ENCODE assay signal across 1 cellular context in the genomic region with DNA sequence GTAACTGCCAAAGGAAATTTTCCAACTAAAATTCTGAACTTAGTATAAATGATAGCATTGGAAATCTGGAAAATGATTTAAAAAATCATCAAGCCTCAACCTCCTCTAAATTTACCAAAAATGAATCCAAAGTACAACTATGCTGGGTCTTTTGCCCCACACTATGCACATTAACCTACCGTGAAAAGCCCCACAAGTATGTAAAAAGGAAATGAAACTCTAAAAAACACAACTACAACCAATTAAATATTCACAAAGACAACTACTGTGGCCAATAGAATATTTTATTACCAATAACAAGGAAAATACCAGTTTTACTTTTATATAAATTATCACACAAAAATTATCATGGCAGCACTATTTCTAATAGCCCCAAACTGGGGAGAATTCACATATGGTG.
A peak's percentile ranks its signal among the peaks of the same experiment; 100 is the strongest.
TF ChIP-seq lines count a peak whose summit lies in the region.

No MANE protein-coding gene starts in this region.

TF ChIP-seq in GM12878, 131 proteins besides CTCF, POLR2A, EP300 and RAD21:
- TF ChIP-seq MTA2 (IDR thresholded peaks at IDR 0.05; ENCODE audit: low read depth) = peak; percentile 60
- no peak for TF ChIP-seq JUND (IDR thresholded peaks at IDR 0.05; ENCODE audit: low read depth, low read length)
- peak; percentile 74; the same call in 1 of the 2 replicates for TF ChIP-seq SPI1 (IDR thresholded peaks at IDR 0.05; ENCODE audit: borderline replicate concordance, insufficient read depth, low read depth, low read length)
- TF ChIP-seq BCL11A (IDR thresholded peaks at IDR 0.05; ENCODE audit: low read depth, low read length) = no peak
- no peak for TF ChIP-seq RBBP5 (conservative IDR thresholded peaks at IDR 0.05)
- no peak for TF ChIP-seq NFYA (IDR thresholded peaks at IDR 0.05; ENCODE audit: borderline replicate concordance, low read depth, low read length)
- no peak for TF ChIP-seq CREM (IDR thresholded peaks at IDR 0.05; ENCODE audit: low read depth)
- TF ChIP-seq, protein P1, sequence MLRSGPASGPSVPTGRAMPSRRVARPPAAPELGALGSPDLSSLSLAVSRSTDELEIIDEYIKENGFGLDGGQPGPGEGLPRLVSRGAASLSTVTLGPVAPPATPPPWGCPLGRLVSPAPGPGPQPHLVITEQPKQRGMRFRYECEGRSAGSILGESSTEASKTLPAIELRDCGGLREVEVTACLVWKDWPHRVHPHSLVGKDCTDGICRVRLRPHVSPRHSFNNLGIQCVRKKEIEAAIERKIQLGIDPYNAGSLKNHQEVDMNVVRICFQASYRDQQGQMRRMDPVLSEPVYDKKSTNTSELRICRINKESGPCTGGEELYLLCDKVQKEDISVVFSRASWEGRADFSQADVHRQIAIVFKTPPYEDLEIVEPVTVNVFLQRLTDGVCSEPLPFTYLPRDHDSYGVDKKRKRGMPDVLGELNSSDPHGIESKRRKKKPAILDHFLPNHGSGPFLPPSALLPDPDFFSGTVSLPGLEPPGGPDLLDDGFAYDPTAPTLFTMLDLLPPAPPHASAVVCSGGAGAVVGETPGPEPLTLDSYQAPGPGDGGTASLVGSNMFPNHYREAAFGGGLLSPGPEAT (IDR thresholded peaks at IDR 0.05; ENCODE audit: low read depth) = peak; percentile 38; the same call in 1 of the 2 replicates
- TF ChIP-seq SP1 (IDR thresholded peaks at IDR 0.05; ENCODE audit: low read depth, low read length) = no peak
